1 cellular context compared by ENCODE assay signal in genomic region chr14:105366386-105367074, GRCh38.
TF ChIP-seq lines count a peak whose summit lies in the region.

No MANE protein-coding gene starts in this region.

TF ChIP-seq in IMR-90, 13 proteins besides CTCF, POLR2A, EP300 and RAD21 (continued from another document):
- TF ChIP-seq USF2 (IDR thresholded peaks at IDR 0.05; ENCODE audit: low read depth, low read length), result no peak
- no peak for TF ChIP-seq NFE2L2 (IDR thresholded peaks at IDR 0.05; ENCODE audit: low read depth, low read length)
- no peak for TF ChIP-seq BHLHE40 (IDR thresholded peaks at IDR 0.05; ENCODE audit: low read depth, low read length)
- no peak for TF ChIP-seq MAFK (IDR thresholded peaks at IDR 0.05; ENCODE audit: low read depth, low read length)
- no peak for TF ChIP-seq ELK1 (IDR thresholded peaks at IDR 0.05; ENCODE audit: borderline replicate concordance, low read depth, low read length)
- TF ChIP-seq FOS (IDR thresholded peaks at IDR 0.05; ENCODE audit: low read depth, low read length), result no peak
- no peak for TF ChIP-seq MAZ (IDR thresholded peaks at IDR 0.05; ENCODE audit: borderline replicate concordance, low read depth, low read length)
- no peak for TF ChIP-seq SMC3 (IDR thresholded peaks at IDR 0.05; ENCODE audit: low read depth, low read length)
- TF ChIP-seq CEBPB (IDR thresholded peaks at IDR 0.05; ENCODE audit: low read depth, low read length), result no peak
